25 cellular contexts compared by ENCODE assay signal in genomic region chr15:40495516-40495915, GRCh38. TPM values are rescaled to one million over a fixed set of nuclear protein-coding genes. Genes with fewer than 3 reads are reported as not detected.
A peak's percentile ranks its signal among the peaks of the same experiment; 100 is the strongest.
DNase-seq lines count a peak whose midpoint lies in the region; ATAC-seq, FAIRE-seq and TF ChIP-seq lines count a peak whose summit lies in the region.
"Had no signal": no experiment of that assay in that cellular context is flagged by ENCODE, and none has a peak within 500 bp of the region (broad histone marks: within the 10 kb centered on the region; RNA-seq: fewer than 3 reads in every experiment).

No MANE protein-coding gene starts in this region.

- no peak overlapping the region for H3K4me2 ChIP-seq in K562 (ENCODE audit: insufficient read depth, low read length)
- H3K4me2 ChIP-seq: A549 had no signal

- no peak for DNase-seq in activated CD8-positive, alpha-beta T cell treated with anti-CD3 and anti-CD28 coated beads for 36 hours
- no peak for DNase-seq in activated CD8-positive, alpha-beta T cell treated with anti-CD3 and anti-CD28 coated beads, Interleukin-2, amount 10 ng/mL, durations not matched to agents 7 days and 5 days
- DNase-seq in HCEC 1CT = peak; percentile 14
- peak in 1 of 4 experiments; percentile 2 for DNase-seq in K562 (ENCODE audit: extremely low read depth in 1 of 4, low spot score in 3 of 4)
- no peak for DNase-seq in NCI-H1092 (lab: John Stamatoyannopoulos, UW)
- DNase-seq in CD4-positive, alpha-beta memory T cell = no peak
- DNase-seq: 8988T; ACHN; AML-193; BE2C; Calu3; CD4-positive, alpha-beta T cell; COR-L47; DMS53; DMS79 treated with DMSO at 0.1 percent for 48 hours; GF-D8; H7 had no signal

- H3K27me3 Mint-ChIP-seq in activated CD8-positive, alpha-beta T cell treated with anti-CD3 and anti-CD28 coated beads for 36 hours = peaks cover 4% of the 10 kb centered on the region
- H3K27me3 Mint-ChIP-seq in activated CD8-positive, alpha-beta T cell treated with anti-CD3 and anti-CD28 coated beads, Interleukin-2, amount 10 ng/mL, durations not matched to agents 7 days and 5 days (ENCODE audit: low read depth) = peaks cover 10% of the 10 kb centered on the region
- H3K27me3 Mint-ChIP-seq in CD4-positive, alpha-beta memory T cell = no peaks in the 10 kb centered on the region
- H3K27me3 Mint-ChIP-seq: CD4-positive, alpha-beta T cell had no signal

- no peak overlapping the region for H3K9ac ChIP-seq in K562 (ENCODE audit: insufficient read depth in 1 of 2, low read depth in 2 of 2, low read length in 2 of 2)
- H3K9ac ChIP-seq: BLaER1 treated with 17β-estradiol and CSF1 and Interleukin-3, amounts not matched to agents 10 nM and 100 nM had no signal

- peaks cover 35% of the 10 kb centered on the region for H3K4me1 Mint-ChIP-seq in activated CD8-positive, alpha-beta T cell treated with anti-CD3 and anti-CD28 coated beads for 36 hours (ENCODE audit: low read depth)
- H3K4me1 Mint-ChIP-seq in activated CD8-positive, alpha-beta T cell treated with anti-CD3 and anti-CD28 coated beads, Interleukin-2, amount 10 ng/mL, durations not matched to agents 7 days and 5 days (ENCODE audit: low read depth) = peaks cover 25% of the 10 kb centered on the region
- H3K4me1 Mint-ChIP-seq in CD4-positive, alpha-beta memory T cell = peaks cover 14 to 22% (median 19%) of the 10 kb centered on the region in 4 donors

- no peak for FAIRE-seq in K562 (lab: Jason Lieb, UNC)
- FAIRE-seq: A549, GM12891, GM18507, H1 had no signal

- no peak overlapping the region for H3K4me3 Mint-ChIP-seq in activated CD8-positive, alpha-beta T cell treated with anti-CD3 and anti-CD28 coated beads for 36 hours
- no peak overlapping the region for H3K4me3 Mint-ChIP-seq in activated CD8-positive, alpha-beta T cell treated with anti-CD3 and anti-CD28 coated beads, Interleukin-2, amount 10 ng/mL, durations not matched to agents 7 days and 5 days
- no peak overlapping the region for H3K4me3 Mint-ChIP-seq in CD4-positive, alpha-beta memory T cell
- H3K4me3 Mint-ChIP-seq: CD14-positive monocyte; CD4-positive, alpha-beta T cell had no signal

- in situ Hi-C loops in K562 (cut with MboI) = no loop called here

- WGBS in K562 (ENCODE audit: insufficient coverage, low coverage, missing lambda C conversion rate) = 14% methylated on average over 2 of the region's 2 CpGs

- no peaks in the 10 kb centered on the region for H3K9me1 ChIP-seq in K562 (ENCODE audit: control insufficient read depth, insufficient read depth, low read length)

- no peak overlapping the region for H2AFZ ChIP-seq in K562 (ENCODE audit: low read depth, low read length)

- H3K27ac ChIP-seq in K562 (ENCODE audit: extremely low read depth, low read depth, low read length) = no peak overlapping the region
- H3K27ac ChIP-seq in CD4-positive, alpha-beta memory T cell (ENCODE audit: low read depth, low read length) = no peak overlapping the region
- H3K27ac ChIP-seq: A549 had no signal

- BruUV-seq in K562 (replicated peaks; lab: Mats Ljungman, UMichigan) = no TSS peak

- H3K36me3 ChIP-seq in K562 (ENCODE audit: control insufficient read depth, insufficient read depth, low read length) = no peaks in the 10 kb centered on the region
- H3K36me3 ChIP-seq in CD4-positive, alpha-beta memory T cell (ENCODE audit: insufficient read depth, low read length) = no peaks in the 10 kb centered on the region
- H3K36me3 ChIP-seq: BE2C; BLaER1 treated with 17β-estradiol and CSF1 and Interleukin-3, amounts not matched to agents 10 nM and 100 nM had no signal

- CTCF ChIA-PET in activated CD8-positive, alpha-beta T cell treated with anti-CD3 and anti-CD28 coated beads for 36 hours (lab: Charles Lee) = interaction anchor here (1.0 kb wide), 1 partner anchor 12 kb away, joined by 3 read pairs; no protein-coding TSS in a partner anchor
- CTCF ChIA-PET in activated CD8-positive, alpha-beta T cell treated with anti-CD3 and anti-CD28 coated beads, Interleukin-2, amount 10 ng/mL, durations not matched to agents 7 days and 5 days (lab: Charles Lee) = no interaction called here
- CTCF ChIA-PET in K562 (lab: Yijun Ruan, JAX; ENCODE audit: low intra/inter-chr PET ratio) = no interaction called here
- CTCF ChIA-PET in CD4-positive, alpha-beta memory T cell (lab: Charles Lee; ENCODE audit: partially characterized antibody) = no interaction called here

- ATAC-seq in activated CD8-positive, alpha-beta T cell treated with anti-CD3 and anti-CD28 coated beads for 36 hours = no peak
- ATAC-seq in activated CD8-positive, alpha-beta T cell treated with anti-CD3 and anti-CD28 coated beads, Interleukin-2, amount 10 ng/mL, durations not matched to agents 7 days and 5 days = no peak
- ATAC-seq in K562 (no peak), GM19467 (IDR thresholded peaks at IDR 0.05; ENCODE audit: unreplicated experiment) (no peak)
- ATAC-seq: A549, HCT116 had no signal

- peak overlapping the region; percentile 2 for H3K27ac Mint-ChIP-seq in activated CD8-positive, alpha-beta T cell treated with anti-CD3 and anti-CD28 coated beads for 36 hours
- no peak overlapping the region for H3K27ac Mint-ChIP-seq in activated CD8-positive, alpha-beta T cell treated with anti-CD3 and anti-CD28 coated beads, Interleukin-2, amount 10 ng/mL, durations not matched to agents 7 days and 5 days
- H3K27ac Mint-ChIP-seq in CD4-positive, alpha-beta memory T cell = peak overlapping the region in 3 of 7 donors; percentile 16 to 61 (median 31)
- H3K27ac Mint-ChIP-seq: CD4-positive, alpha-beta T cell had no signal

- no peaks in the 10 kb centered on the region for H4K20me1 ChIP-seq in K562 (replicated peaks; ENCODE audit: control insufficient read depth, insufficient read depth, low read length)
- H4K20me1 ChIP-seq: BLaER1 treated with 17β-estradiol and CSF1 and Interleukin-3, amounts not matched to agents 10 nM and 100 nM had no signal

- no peak for TF ChIP-seq CTCF in activated CD8-positive, alpha-beta T cell treated with anti-CD3 and anti-CD28 coated beads for 36 hours (IDR thresholded peaks at IDR 0.05)
- TF ChIP-seq CTCF in K562 (IDR thresholded peaks at IDR 0.05 in 2 of 3, conservative IDR thresholded peaks at IDR 0.05 in 1 of 3; ENCODE audit: insufficient read depth in 2 of 3, low read depth in 1 of 3, low read length in 3 of 3) = no peak

- TF ChIP-seq RAD21 in K562 (CRISPR knock-in tag; conservative IDR thresholded peaks at IDR 0.05 in 1 of 2, IDR thresholded peaks at IDR 0.05 in 1 of 2) = no peak

- peaks cover 0 to 4% of the 10 kb centered on the region in 2 experiments; a peak in 3 of 5 replicates for H3K4me1 ChIP-seq in K562 (replicated peaks in 1 of 2; ENCODE audit: control insufficient read depth in 2 of 2, insufficient read depth in 2 of 2, low read length in 2 of 2)
- H3K4me1 ChIP-seq in CD4-positive, alpha-beta memory T cell (ENCODE audit: insufficient read depth, low read length) = peaks cover 19% of the 10 kb centered on the region

- no peaks in the 10 kb centered on the region; a peak in 1 of 5 replicates for H3K27me3 ChIP-seq in K562 (ENCODE audit: control insufficient read depth in 2 of 2, insufficient read depth in 2 of 2, low read length in 2 of 2)
- no peaks in the 10 kb centered on the region for H3K27me3 ChIP-seq in CD4-positive, alpha-beta memory T cell (ENCODE audit: insufficient read depth, low read length)
- H3K27me3 ChIP-seq: BE2C; BLaER1 treated with 17β-estradiol and CSF1 and Interleukin-3, amounts not matched to agents 10 nM and 100 nM had no signal

- H3K79me2 ChIP-seq in K562 (ENCODE audit: control insufficient read depth, insufficient read depth, low read length) = no peaks in the 10 kb centered on the region

- no peak for TF ChIP-seq EP300 in K562 (IDR thresholded peaks at IDR 0.05; ENCODE audit: low read length)

- H3K9me3 ChIP-seq in K562 (replicated peaks; ENCODE audit: control insufficient read depth, insufficient read depth, low read depth, low read length) = no peaks in the 10 kb centered on the region
- H3K9me3 ChIP-seq in CD4-positive, alpha-beta memory T cell (ENCODE audit: control insufficient read depth in 1 of 2, low read length in 2 of 2) = no peaks in the 10 kb centered on the region
- H3K9me3 ChIP-seq: A549; BE2C; BLaER1 treated with 17β-estradiol and CSF1 and Interleukin-3, amounts not matched to agents 10 nM and 100 nM had no signal

- no peaks in the 10 kb centered on the region for H3K9me3 Mint-ChIP-seq in activated CD8-positive, alpha-beta T cell treated with anti-CD3 and anti-CD28 coated beads for 36 hours
- no peaks in the 10 kb centered on the region for H3K9me3 Mint-ChIP-seq in activated CD8-positive, alpha-beta T cell treated with anti-CD3 and anti-CD28 coated beads, Interleukin-2, amount 10 ng/mL, durations not matched to agents 7 days and 5 days (ENCODE audit: insufficient read depth)
- H3K9me3 Mint-ChIP-seq in CD4-positive, alpha-beta memory T cell = no peaks in the 10 kb centered on the region
- H3K9me3 Mint-ChIP-seq: CD14-positive monocyte; CD4-positive, alpha-beta T cell had no signal

- no peak for TF ChIP-seq POLR2A in K562 (conservative IDR thresholded peaks at IDR 0.05)

- POLR2A ChIA-PET in activated CD8-positive, alpha-beta T cell treated with anti-CD3 and anti-CD28 coated beads for 36 hours (lab: Charles Lee) = no interaction called here
- POLR2A ChIA-PET in activated CD8-positive, alpha-beta T cell treated with anti-CD3 and anti-CD28 coated beads, Interleukin-2, amount 10 ng/mL, durations not matched to agents 7 days and 5 days (lab: Charles Lee) = no interaction called here
- POLR2A ChIA-PET in K562 (lab: Yijun Ruan, JAX) = interaction anchor here (1.2 kb wide), 1 partner anchor 10 kb away, joined by 3 read pairs; no protein-coding TSS in a partner anchor
- POLR2A ChIA-PET in CD4-positive, alpha-beta memory T cell (lab: Charles Lee; ENCODE audit: partially characterized antibody) = no interaction called here

- no peak overlapping the region for H3K4me3 ChIP-seq in K562
- H3K4me3 ChIP-seq in CD4-positive, alpha-beta memory T cell (ENCODE audit: low read length in 2 of 2) = no peak overlapping the region
- H3K4me3 ChIP-seq: A549; BLaER1 treated with 17β-estradiol and CSF1 and Interleukin-3, amounts not matched to agents 10 nM and 100 nM had no signal

- H3K36me3 Mint-ChIP-seq in activated CD8-positive, alpha-beta T cell treated with anti-CD3 and anti-CD28 coated beads for 36 hours (ENCODE audit: low read depth) = no peaks in the 10 kb centered on the region
- H3K36me3 Mint-ChIP-seq in activated CD8-positive, alpha-beta T cell treated with anti-CD3 and anti-CD28 coated beads, Interleukin-2, amount 10 ng/mL, durations not matched to agents 7 days and 5 days (ENCODE audit: low read depth) = no peaks in the 10 kb centered on the region
- H3K36me3 Mint-ChIP-seq in CD4-positive, alpha-beta memory T cell = no peaks in the 10 kb centered on the region
- H3K36me3 Mint-ChIP-seq: CD14-positive monocyte had no signal

- intact Hi-C loops in activated CD8-positive, alpha-beta T cell treated with anti-CD3 and anti-CD28 coated beads for 36 hours (cut with micrococcal nuclease) = no loop called here
- intact Hi-C loops in K562 (cut with micrococcal nuclease) = no loop called here
- intact Hi-C loops in CD4-positive, alpha-beta memory T cell (cut with micrococcal nuclease) = no loop called here

RNA-seq across cellular contexts. Expression of gene CHST14, which starts 24.7 kb away (rescaled TPM):
- 1 to 10 TPM; 4.3 to 5.1 TPM for total RNA-seq in activated CD8-positive, alpha-beta T cell treated with anti-CD3 and anti-CD28 coated beads for 36 hours
- total RNA-seq in activated CD8-positive, alpha-beta T cell treated with anti-CD3 and anti-CD28 coated beads, Interleukin-2, amount 10 ng/mL, durations not matched to agents 7 days and 5 days = 10 to 100 TPM; 12.1 to 12.6 TPM
- total RNA-seq in K562 (2011; cell fraction: chromatin; rRNA removed; ENCODE audit: low replicate concordance) = 4.2 and 14.3 TPM in 2 replicates
- 18.7 and 22.0 TPM in 2 replicates for total RNA-seq in K562 (2011; cell fraction: nucleolus; rRNA removed)
- total RNA-seq in K562 (2011; cell fraction: nucleoplasm; rRNA removed) = 17.9 and 21.1 TPM in 2 replicates
- total RNA-seq in K562 (2014; rRNA removed) = 4.0 and 5.6 TPM in 2 replicates
- 2.3 and 2.5 TPM in 2 replicates for total RNA-seq in K562 (2014; rRNA removed; fragmentation: Illumina TruSeq; extraction: Trizol)
- 4.6 TPM in 2 replicates for total RNA-seq in K562 (2015; rRNA removed; fragmentation: Illumina TruSeq; extraction: Trizol)
- 11.2 and 12.1 TPM in 2 replicates for total RNA-seq in K562 (2021)
- polyA plus RNA-seq in K562 (2011; rRNA removed) = 4.5 and 6.4 TPM in 2 replicates
- polyA plus RNA-seq in K562 (2011; cell fraction: cytosol; rRNA removed) = 6.6 and 8.1 TPM in 2 replicates
- polyA plus RNA-seq in K562 (2011; cell fraction: nucleus; rRNA removed) = 4.8 and 5.2 TPM in 2 replicates
- 12.0 and 17.1 TPM in 2 replicates for polyA plus RNA-seq in K562 (2012)
- 6.3 and 7.5 TPM in 2 replicates for polyA plus RNA-seq in K562 (2014; fragmentation: Illumina TruSeq; extraction: Trizol)
- polyA plus RNA-seq in K562 (2014; fragmentation: Nextera tagmentation; extraction: Ambion mirVana) = 1 to 10 TPM; 1.6 to 2.3 TPM
- 3.9 and 4.8 TPM in 2 replicates for polyA plus RNA-seq in K562 (2014; rRNA removed)
- polyA minus RNA-seq in K562 (2011; rRNA and poly(A)+ RNA removed) = 3.1 TPM in 2 replicates
- polyA minus RNA-seq in K562 (2011; cell fraction: cytosol; rRNA and poly(A)+ RNA removed) = 6.2 and 11.7 TPM in 2 replicates
- 2.7 and 3.8 TPM in 2 replicates for polyA minus RNA-seq in K562 (2011; cell fraction: nucleus; rRNA and poly(A)+ RNA removed)
- total RNA-seq in CD4-positive, alpha-beta memory T cell = 10 to 100 TPM in 1 of 2 experiments, 1 to 10 TPM in 1; 9.1 to 10.5 TPM
- polyA plus RNA-seq in CD4-positive, alpha-beta memory T cell = 1 to 10 TPM in 1 of 2 donors, under 1 TPM in 1; 0.64 to 1.5 TPM

RNA-seq across cellular contexts. Expression of gene BAHD1, which starts 54.8 kb away (rescaled TPM):
- 10 to 100 TPM; 14.7 to 17.6 TPM for total RNA-seq in activated CD8-positive, alpha-beta T cell treated with anti-CD3 and anti-CD28 coated beads for 36 hours
- 10 to 100 TPM; 25.7 to 26.3 TPM for total RNA-seq in activated CD8-positive, alpha-beta T cell treated with anti-CD3 and anti-CD28 coated beads, Interleukin-2, amount 10 ng/mL, durations not matched to agents 7 days and 5 days
- total RNA-seq in K562 (2011; cell fraction: chromatin; rRNA removed; ENCODE audit: low replicate concordance) = 30.6 and 63.4 TPM in 2 replicates
- 33.2 and 38.7 TPM in 2 replicates for total RNA-seq in K562 (2011; cell fraction: nucleolus; rRNA removed)
- total RNA-seq in K562 (2011; cell fraction: nucleoplasm; rRNA removed) = 31.7 and 43.1 TPM in 2 replicates
- total RNA-seq in K562 (2014; rRNA removed) (15.2 and 20.8 TPM in 2 replicates), K562 (2014; rRNA removed; fragmentation: Illumina TruSeq; extraction: Trizol) (9.7 and 10.3 TPM in 2 replicates), K562 (2015; rRNA removed; fragmentation: Illumina TruSeq; extraction: Trizol) (11.5 and 12.3 TPM in 2 replicates), K562 (2021) (33.6 and 38.5 TPM in 2 replicates)
- polyA plus RNA-seq in K562 (2011; rRNA removed) (9.7 and 10.6 TPM in 2 replicates), K562 (2014; fragmentation: Illumina TruSeq; extraction: Trizol) (18.4 and 26.4 TPM in 2 replicates), K562 (2014; fragmentation: Nextera tagmentation; extraction: Ambion mirVana) (under 1 TPM; 0.55 to 0.80 TPM), K562 (2014; rRNA removed) (19.0 and 19.4 TPM in 2 replicates)
- polyA plus RNA-seq in K562 (2011; cell fraction: cytosol; rRNA removed) = 9.1 and 16.4 TPM in 2 replicates
- polyA plus RNA-seq in K562 (2011; cell fraction: nucleus; rRNA removed) = 27.1 and 43.2 TPM in 2 replicates
- polyA plus RNA-seq in K562 (2012) = 24.0 and 25.8 TPM in 2 replicates
- 7.1 and 10.0 TPM in 2 replicates for polyA minus RNA-seq in K562 (2011; rRNA and poly(A)+ RNA removed)
- polyA minus RNA-seq in K562 (2011; cell fraction: cytosol; rRNA and poly(A)+ RNA removed) = 12.7 TPM in 2 replicates
- polyA minus RNA-seq in K562 (2011; cell fraction: nucleus; rRNA and poly(A)+ RNA removed) = 10.5 and 12.2 TPM in 2 replicates
- 10 to 100 TPM; 47.0 to 49.2 TPM for total RNA-seq in CD4-positive, alpha-beta memory T cell
- 1 to 10 TPM; 1.5 to 4.6 TPM for polyA plus RNA-seq in CD4-positive, alpha-beta memory T cell
